In the genomic region with DNA sequence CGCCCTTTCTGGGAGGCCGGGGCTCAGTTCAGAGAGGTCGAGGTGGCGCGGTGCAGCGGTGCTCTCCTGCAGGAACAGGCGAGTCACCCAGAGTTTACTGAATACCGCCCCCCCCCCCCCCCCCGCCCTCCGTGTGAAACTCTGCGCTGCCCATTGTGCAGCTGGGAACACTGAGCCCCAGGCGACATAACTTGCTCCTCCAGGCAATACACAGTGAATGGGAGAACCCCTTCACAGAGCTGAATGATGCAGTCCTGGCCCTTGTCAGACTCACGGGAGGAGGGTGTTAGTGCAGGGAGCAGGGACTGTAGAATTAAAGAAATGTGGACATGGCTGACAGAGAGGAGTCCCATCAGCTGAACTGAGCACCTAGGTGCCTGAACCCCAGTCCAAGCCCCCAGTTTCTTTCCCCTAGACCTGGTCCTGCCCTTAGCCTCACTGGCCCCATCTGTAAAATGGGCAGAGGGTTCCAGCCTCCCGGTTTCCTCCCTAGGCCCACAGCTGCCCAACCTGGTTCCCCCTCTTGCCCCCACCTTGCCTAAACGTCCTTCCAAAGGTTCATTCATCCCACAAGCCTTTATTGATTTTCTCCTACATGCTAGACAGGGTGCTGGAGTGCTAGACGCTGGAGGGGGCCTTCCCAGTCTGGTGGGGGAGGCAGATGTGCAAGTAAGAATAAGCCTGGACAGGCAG, we compare ENCODE assay signal across 1 cellular context.
TF ChIP-seq lines count a peak whose summit lies in the region.

No MANE protein-coding gene starts in this region.

TF ChIP-seq in H1, 55 proteins besides CTCF, POLR2A, EP300 and RAD21 (continued from another document):
- no peak for TF ChIP-seq NANOG (IDR thresholded peaks at IDR 0.05; ENCODE audit: insufficient read depth, low read depth, low read length, poor library complexity, severe bottlenecking)
